In the genomic region with DNA sequence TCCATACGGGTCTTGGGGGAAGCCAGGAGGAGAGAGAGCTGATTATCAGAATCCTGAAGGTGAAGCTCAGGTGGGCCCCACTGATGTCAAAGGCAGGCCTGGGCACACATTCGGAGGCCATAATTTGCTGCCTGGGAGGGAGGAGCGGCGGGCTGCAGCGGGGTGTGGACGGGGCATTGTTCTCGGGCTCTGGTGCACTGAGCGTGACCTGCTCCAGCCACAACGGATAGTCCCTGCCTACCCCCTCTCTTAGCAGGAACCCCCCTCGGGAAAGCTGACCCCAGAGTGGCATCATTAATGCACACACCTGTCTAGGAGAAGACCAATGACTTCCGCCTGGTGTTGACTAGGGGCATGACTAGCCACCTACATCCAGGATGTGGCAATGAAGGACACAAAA, we compare ENCODE assay signal across 27 cellular contexts.
A peak's percentile ranks its signal among the peaks of the same experiment; 100 is the strongest.
DNase-seq lines count a peak whose midpoint lies in the region; ATAC-seq, FAIRE-seq and TF ChIP-seq lines count a peak whose summit lies in the region.
"Had no signal": no experiment of that assay in that cellular context is flagged by ENCODE, and none has a peak within 500 bp of the region (broad histone marks: within the 10 kb centered on the region; RNA-seq: fewer than 3 reads in every experiment).

No MANE protein-coding gene starts in this region.

- no peak for TF ChIP-seq CTCF in activated B cell treated with CpG ODN at 0.5 μM for 24 hours (IDR thresholded peaks at IDR 0.05)
- TF ChIP-seq CTCF in nephron progenitor cell (IDR thresholded peaks at IDR 0.05) = no peak

- CTCF ChIA-PET in activated B cell treated with CpG ODN at 0.5 μM for 24 hours (lab: Charles Lee) = no interaction called here

- H3K36me3 ChIP-seq in BLaER1 = peaks cover 2% of the 10 kb centered on the region; the same call in 1 of the 2 replicates
- H3K36me3 ChIP-seq: heart right ventricle, pancreas had no signal

- no peak overlapping the region for H3K4me3 ChIP-seq in BLaER1
- H3K4me3 ChIP-seq: A549, body of pancreas, dorsolateral prefrontal cortex, GM23338, pancreas, SK-N-MC had no signal

- H3K27ac Mint-ChIP-seq in activated B cell treated with CpG ODN at 0.5 μM for 24 hours (no peak overlapping the region), nephron progenitor cell (peak overlapping the region; percentile 94)
- H3K27ac Mint-ChIP-seq in naive thymus-derived CD8-positive, alpha-beta T cell = peak overlapping the region in 3 of 10 donors; percentile 51 to 95 (median 90)

- H3K9ac ChIP-seq in BLaER1 = no peak overlapping the region

- H3K9me3 Mint-ChIP-seq in activated B cell treated with CpG ODN at 0.5 μM for 24 hours = no peaks in the 10 kb centered on the region
- H3K9me3 Mint-ChIP-seq in nephron progenitor cell = no peaks in the 10 kb centered on the region
- no peaks in the 10 kb centered on the region for H3K9me3 Mint-ChIP-seq in naive thymus-derived CD8-positive, alpha-beta T cell
- H3K9me3 Mint-ChIP-seq: CD8-positive, alpha-beta T cell; GM23338; WTC11 had no signal

- peaks cover 29% of the 10 kb centered on the region for H3K27me3 Mint-ChIP-seq in activated B cell treated with CpG ODN at 0.5 μM for 24 hours
- peaks cover 3% of the 10 kb centered on the region for H3K27me3 Mint-ChIP-seq in nephron progenitor cell (ENCODE audit: low read depth, poor library complexity)
- H3K27me3 Mint-ChIP-seq in naive thymus-derived CD8-positive, alpha-beta T cell = no peaks in the 10 kb centered on the region

- no peak for TF ChIP-seq POLR2A in GM12892 (IDR thresholded peaks at IDR 0.05; ENCODE audit: low read depth, low read length)

- intact Hi-C loops in activated B cell treated with CpG ODN at 0.5 μM for 24 hours (cut with micrococcal nuclease) = no loop called here

- no peak overlapping the region for H3K4me3 Mint-ChIP-seq in activated B cell treated with CpG ODN at 0.5 μM for 24 hours
- no peak overlapping the region for H3K4me3 Mint-ChIP-seq in nephron progenitor cell
- H3K4me3 Mint-ChIP-seq in naive thymus-derived CD8-positive, alpha-beta T cell = peak overlapping the region in 2 of 10 donors; percentile 73 to 86
- H3K4me3 Mint-ChIP-seq: GM23338, WTC11 had no signal

- peaks cover 79% of the 10 kb centered on the region for H4K20me1 ChIP-seq in BLaER1

- H3K4me1 Mint-ChIP-seq in activated B cell treated with CpG ODN at 0.5 μM for 24 hours (peaks cover 17% of the 10 kb centered on the region), nephron progenitor cell (peaks cover 90% of the 10 kb centered on the region)
- peaks cover 7 to 13% (median 11%) of the 10 kb centered on the region in 4 donors for H3K4me1 Mint-ChIP-seq in naive thymus-derived CD8-positive, alpha-beta T cell

- POLR2A ChIA-PET in activated B cell treated with CpG ODN at 0.5 μM for 24 hours (lab: Charles Lee) = interaction anchor here (0.7 kb wide), 1 partner anchor 753 kb away, joined by 3 read pairs; no protein-coding TSS in a partner anchor
- POLR2A ChIA-PET in naive thymus-derived CD8-positive, alpha-beta T cell (lab: Charles Lee) = no interaction called here

- peak overlapping the region; percentile 96 for H3K4me2 ChIP-seq in BLaER1
- H3K4me2 ChIP-seq: A549, GM23338 had no signal

- H3K36me3 Mint-ChIP-seq in activated B cell treated with CpG ODN at 0.5 μM for 24 hours (ENCODE audit: low read depth) (no peaks in the 10 kb centered on the region), nephron progenitor cell (ENCODE audit: low read depth) (no peaks in the 10 kb centered on the region)
- no peaks in the 10 kb centered on the region for H3K36me3 Mint-ChIP-seq in naive thymus-derived CD8-positive, alpha-beta T cell
- H3K36me3 Mint-ChIP-seq: CD8-positive, alpha-beta T cell; WTC11 had no signal

- no peak overlapping the region for H3K27ac ChIP-seq in BLaER1
- H3K27ac ChIP-seq: A549, body of pancreas, heart right ventricle, pancreas, SK-N-MC had no signal

- ATAC-seq in activated B cell treated with CpG ODN at 0.5 μM for 24 hours (ENCODE audit: low read depth) = peak; percentile 37
- no peak for ATAC-seq in naive thymus-derived CD8-positive, alpha-beta T cell
- ATAC-seq: A549; body of pancreas; CD8-positive, alpha-beta T cell; GM23338; heart right ventricle; pancreas; stimulated activated naive CD8-positive, alpha-beta T cell treated with anti-CD3 and anti-CD28 coated beads, Interleukin-15, Interleukin-2, amounts not matched to agents 100 U/mL and 50 U/mL, for 24 hours; WTC11 had no signal

- H3K9me3 ChIP-seq in BLaER1 = no peaks in the 10 kb centered on the region
- H3K9me3 ChIP-seq: A549, body of pancreas, heart right ventricle, pancreas had no signal

- H3K4me1 ChIP-seq in BLaER1 = peaks cover 80% of the 10 kb centered on the region
- H3K4me1 ChIP-seq: A549, body of pancreas, pancreas had no signal

- no peaks in the 10 kb centered on the region for H3K27me3 ChIP-seq in BLaER1
- H3K27me3 ChIP-seq: body of pancreas, pancreas had no signal

- peak; percentile 84 for FAIRE-seq in GM12892 (lab: Jason Lieb, UNC)
- FAIRE-seq: A549, pancreas, small intestine had no signal

- DNase-seq in GM12892 (ENCODE audit: insufficient read length) = no peak
- no peak for DNase-seq in activated B cell treated with CpG ODN at 0.5 μM for 24 hours
- DNase-seq in nephron progenitor cell = no peak
- no peak for DNase-seq in NCI-H2171 treated with DMSO at 0.1 percent for 48 hours (lab: John Stamatoyannopoulos, UW)
- DNase-seq in DMS114 treated with DMSO at 0.1 percent for 48 hours (lab: John Stamatoyannopoulos, UW; ENCODE audit: unreplicated experiment) = no peak
- no peak for DNase-seq in naive thymus-derived CD8-positive, alpha-beta T cell
- no peak for DNase-seq in COLO668 (lab: John Stamatoyannopoulos, UW; ENCODE audit: unreplicated experiment)
- DNase-seq: activated CD4-positive, alpha-beta T cell treated with anti-CD3 and anti-CD28 coated beads, Interleukin-2, amount 50 U/mL, for 48 hours; activated naive CD4-positive, alpha-beta T cell; body of pancreas; CD8-positive, alpha-beta T cell; DMS 273 treated with DMSO at 0.1 percent for 48 hours; dorsolateral prefrontal cortex; foreskin melanocyte; heart right ventricle; NCI-H1436; NCI-H446; OCI-M1; pancreas; small intestine; stimulated activated naive CD8-positive, alpha-beta T cell treated with anti-CD3 and anti-CD28 coated beads, Interleukin-15, Interleukin-2, amounts not matched to agents 100 U/mL and 50 U/mL, for 24 hours; T-helper 1 cell had no signal
